ENCODE assay signal across 36 cellular contexts in genomic region chr2:225637199-225637598, GRCh38.
DNase-seq lines count a peak whose midpoint lies in the region; ATAC-seq, FAIRE-seq and TF ChIP-seq lines count a peak whose summit lies in the region.
"Had no signal": no experiment of that assay in that cellular context is flagged by ENCODE, and none has a peak within 500 bp of the region (broad histone marks: within the 10 kb centered on the region; RNA-seq: fewer than 3 reads in every experiment).

No MANE protein-coding gene starts in this region.

- H3K4me1 ChIP-seq in HepG2 (ENCODE audit: insufficient read depth, low read length) = no peaks in the 10 kb centered on the region
- no peaks in the 10 kb centered on the region for H3K4me1 ChIP-seq in right lobe of liver
- H3K4me1 ChIP-seq: adrenal gland, gastrocnemius medialis, prostate gland, sigmoid colon, transverse colon had no signal

- no peak for TF ChIP-seq POLR2A in HepG2 (IDR thresholded peaks at IDR 0.05; ENCODE audit: insufficient read depth in 1 of 2, low read depth in 2 of 2, low read length in 2 of 2)
- TF ChIP-seq POLR2A in right lobe of liver (IDR thresholded peaks at IDR 0.05) = no peak
- TF ChIP-seq POLR2A in NB4 (IDR thresholded peaks at IDR 0.05; ENCODE audit: extremely low read depth, insufficient read length) = no peak

- POLR2A ChIA-PET in HepG2 (lab: Yijun Ruan, JAX) = no interaction called here

- BruUV-seq in HepG2 (replicated peaks; lab: Mats Ljungman, UMichigan) = no TSS peak

- H3K9me3 Mint-ChIP-seq in effector memory CD8-positive, alpha-beta T cell = no peaks in the 10 kb centered on the region
- H3K9me3 Mint-ChIP-seq: activated CD8-positive, alpha-beta T cell treated with anti-CD3 and anti-CD28 coated beads for 36 hours; activated naive CD4-positive, alpha-beta T cell treated with anti-CD3 and anti-CD28 coated beads for 36 hours; central memory CD8-positive, alpha-beta T cell; dendritic cell treated with granulocyte-macrophage colony-stimulating factor and Interleukin-4, amounts not matched to agents 40 ng/mL and 50 ng/mL, for 4 days; endodermal cell; natural killer cell; stimulated activated effector memory CD8-positive, alpha-beta T cell treated with anti-CD3 and anti-CD28 coated beads, Interleukin-12 subunit alpha, Interleukin-12 subunit beta, amount 100 ng/mL, for 72 hours; T-helper 2 cell treated with Interferon-gamma antibody and Interleukin-4, amounts not matched to agents 5 μg/mL and 100 μg/mL, for 36 hours had no signal

- CTCF ChIA-PET in HepG2 (lab: Yijun Ruan, JAX; ENCODE audit: low intra/inter-chr PET ratio, low total read pairs) = no interaction called here

- H3K27me3 Mint-ChIP-seq in effector memory CD8-positive, alpha-beta T cell = peaks cover 9 to 10% of the 10 kb centered on the region in 2 donors
- H3K27me3 Mint-ChIP-seq: dendritic cell treated with granulocyte-macrophage colony-stimulating factor and Interleukin-4, amounts not matched to agents 40 ng/mL and 50 ng/mL, for 4 days had no signal

- no peak for TF ChIP-seq CTCF in HepG2 (CRISPR knock-in tag; IDR thresholded peaks at IDR 0.05)
- no peak for TF ChIP-seq CTCF in right lobe of liver (IDR thresholded peaks at IDR 0.05)
- no peak for TF ChIP-seq CTCF in NB4 (IDR thresholded peaks at IDR 0.05; ENCODE audit: low read depth, low read length)

- H3K9ac ChIP-seq in HepG2 (ENCODE audit: insufficient read depth, low read depth, low read length) = no peak overlapping the region

- H3K4me3 Mint-ChIP-seq in effector memory CD8-positive, alpha-beta T cell = no peak overlapping the region
- H3K4me3 Mint-ChIP-seq: activated CD4-positive, alpha-beta T cell treated with anti-CD3 and anti-CD28 coated beads for 36 hours; activated CD8-positive, alpha-beta T cell treated with anti-CD3 and anti-CD28 coated beads for 36 hours; activated naive CD4-positive, alpha-beta T cell treated with anti-CD3 and anti-CD28 coated beads for 36 hours; central memory CD8-positive, alpha-beta T cell; dendritic cell treated with granulocyte-macrophage colony-stimulating factor and Interleukin-4, amounts not matched to agents 40 ng/mL and 50 ng/mL, for 4 days; endodermal cell; natural killer cell; stimulated activated effector memory CD8-positive, alpha-beta T cell treated with anti-CD3 and anti-CD28 coated beads, Interleukin-12 subunit alpha, Interleukin-12 subunit beta, amount 100 ng/mL, for 72 hours; T-helper 2 cell treated with Interferon-gamma antibody and Interleukin-4, amounts not matched to agents 5 μg/mL and 100 μg/mL, for 36 hours had no signal

- H3K36me3 Mint-ChIP-seq in effector memory CD8-positive, alpha-beta T cell (ENCODE audit: insufficient read depth) = no peaks in the 10 kb centered on the region
- H3K36me3 Mint-ChIP-seq: natural killer cell; stimulated activated effector memory CD8-positive, alpha-beta T cell treated with anti-CD3 and anti-CD28 coated beads, Interleukin-12 subunit alpha, Interleukin-12 subunit beta, amount 100 ng/mL, for 72 hours had no signal

- no peaks in the 10 kb centered on the region for H4K20me1 ChIP-seq in HepG2 (ENCODE audit: insufficient read depth, low read length)

- intact Hi-C loops in HepG2 (cut with micrococcal nuclease; ENCODE audit: unreplicated experiment) (no loop called here), right lobe of liver (cut with DNase I) (no loop called here)

- TF ChIP-seq RAD21 in HepG2 (CRISPR knock-in tag; IDR thresholded peaks at IDR 0.05) = no peak

- no peaks in the 10 kb centered on the region for H3K27me3 ChIP-seq in HepG2 (ENCODE audit: control insufficient read depth in 1 of 2, insufficient read depth in 2 of 2, low read length in 2 of 2)
- no peaks in the 10 kb centered on the region for H3K27me3 ChIP-seq in right lobe of liver
- H3K27me3 ChIP-seq: adrenal gland, gastrocnemius medialis, sigmoid colon, transverse colon had no signal

- no peak overlapping the region for H3K4me2 ChIP-seq in HepG2 (ENCODE audit: low read depth, low read length)

- no peak overlapping the region for H2AFZ ChIP-seq in HepG2 (ENCODE audit: low read length)

- H3K4me1 Mint-ChIP-seq in effector memory CD8-positive, alpha-beta T cell (ENCODE audit: low read depth in 2 of 2) = no peaks in the 10 kb centered on the region
- H3K4me1 Mint-ChIP-seq: activated CD4-positive, alpha-beta T cell treated with anti-CD3 and anti-CD28 coated beads for 36 hours; central memory CD8-positive, alpha-beta T cell; endodermal cell had no signal

- no peak overlapping the region for H3K27ac ChIP-seq in HepG2 (ENCODE audit: extremely low read length, insufficient read depth, low read length)
- no peak overlapping the region for H3K27ac ChIP-seq in right lobe of liver
- H3K27ac ChIP-seq: adrenal gland, gastrocnemius medialis, prostate gland, sigmoid colon, transverse colon, VCaP had no signal

- no peak overlapping the region for H3K27ac Mint-ChIP-seq in effector memory CD8-positive, alpha-beta T cell
- H3K27ac Mint-ChIP-seq: activated CD4-positive, alpha-beta T cell treated with anti-CD3 and anti-CD28 coated beads for 36 hours; activated CD8-positive, alpha-beta T cell treated with anti-CD3 and anti-CD28 coated beads for 36 hours; activated naive CD4-positive, alpha-beta T cell treated with anti-CD3 and anti-CD28 coated beads for 36 hours; dendritic cell treated with granulocyte-macrophage colony-stimulating factor and Interleukin-4, amounts not matched to agents 40 ng/mL and 50 ng/mL, for 4 days; endodermal cell; natural killer cell; stimulated activated effector memory CD8-positive, alpha-beta T cell treated with anti-CD3 and anti-CD28 coated beads, Interleukin-12 subunit alpha, Interleukin-12 subunit beta, amount 100 ng/mL, for 72 hours; T-helper 2 cell treated with Interferon-gamma antibody and Interleukin-4, amounts not matched to agents 5 μg/mL and 100 μg/mL, for 36 hours had no signal

- H3K36me3 ChIP-seq in HepG2 (replicated peaks in 1 of 2; ENCODE audit: control insufficient read depth in 1 of 2, insufficient read depth in 2 of 2, low read length in 2 of 2) (no peaks in the 10 kb centered on the region), right lobe of liver (no peaks in the 10 kb centered on the region)
- H3K36me3 ChIP-seq: adrenal gland, gastrocnemius medialis, prostate gland, sigmoid colon, transverse colon had no signal

- 11% methylated on average over 7 of the region's 7 CpGs for WGBS in HepG2 (ENCODE audit: low lambda C conversion rate)
- WGBS in right lobe of liver (ENCODE audit: insufficient coverage, low coverage, low lambda C conversion rate, missing lambda C conversion rate) = 48% methylated on average over 7 of the region's 7 CpGs

- TF ChIP-seq EP300 in HepG2 (IDR thresholded peaks at IDR 0.05; ENCODE audit: low read depth in 2 of 2, low read length in 2 of 2) (no peak), HepG2 (CRISPR knock-in tag; IDR thresholded peaks at IDR 0.05; ENCODE audit: borderline replicate concordance) (no peak)

- H3K79me2 ChIP-seq in HepG2 (ENCODE audit: insufficient read depth, low read length) = no peaks in the 10 kb centered on the region

- FAIRE-seq in HepG2 (lab: Jason Lieb, UNC) = no peak
- FAIRE-seq: H1 had no signal

- ATAC-seq in HepG2 (no peak), right lobe of liver (no peak), HG03135 (IDR thresholded peaks at IDR 0.05; ENCODE audit: unreplicated experiment) (no peak), GM19455 (IDR thresholded peaks at IDR 0.05; ENCODE audit: unreplicated experiment) (no peak)
- ATAC-seq in effector memory CD8-positive, alpha-beta T cell (replicated peaks) = no peak
- ATAC-seq: activated CD4-positive, alpha-beta T cell treated with anti-CD3 and anti-CD28 coated beads for 36 hours; activated CD8-positive, alpha-beta T cell treated with anti-CD3 and anti-CD28 coated beads for 36 hours; esophagus mucosa; gastrocnemius medialis; left cardiac atrium; natural killer cell; stimulated activated effector memory CD8-positive, alpha-beta T cell treated with anti-CD3 and anti-CD28 coated beads, Interleukin-12 subunit alpha, Interleukin-12 subunit beta, amount 100 ng/mL, for 72 hours had no signal

- in situ Hi-C loops in HepG2 (cut with HindIII; ENCODE audit: extremely low pct_ligation_motif_present, low pct_unique_long_range_greater_than_20kb) = no loop called here

- H3K9me3 ChIP-seq in HepG2 (ENCODE audit: low read length) (no peaks in the 10 kb centered on the region), right lobe of liver (no peaks in the 10 kb centered on the region)
- H3K9me3 ChIP-seq: adrenal gland, gastrocnemius medialis, prostate gland, sigmoid colon, transverse colon had no signal

- H3K4me3 ChIP-seq in HepG2 (replicated peaks in 1 of 3; ENCODE audit: insufficient read depth in 1 of 3, low read depth in 2 of 3, low read length in 3 of 3) (no peak overlapping the region), right lobe of liver (no peak overlapping the region), NB4 (ENCODE audit: low read depth, low read length) (no peak overlapping the region)
- H3K4me3 ChIP-seq: adrenal gland, gastrocnemius medialis, lung, prostate gland, sigmoid colon, transverse colon had no signal

- DNase-seq in HepG2 (ENCODE audit: low spot score) = no peak
- no peak for DNase-seq in right lobe of liver
- peak; percentile 5 for DNase-seq in NB4 (ENCODE audit: low read depth)
- peak; percentile 12 for DNase-seq in fibroblast of peridontal ligament (ENCODE audit: extremely low read depth)
- no peak for DNase-seq in effector memory CD8-positive, alpha-beta T cell
- DNase-seq in H4 (ENCODE audit: low spot score) = no peak
- DNase-seq: activated CD4-positive, alpha-beta T cell treated with anti-CD3 and anti-CD28 coated beads for 36 hours; activated CD8-positive, alpha-beta memory T cell treated with anti-CD3 and anti-CD28 coated beads, Interleukin-2, amount 50 U/mL, for 48 hours; activated CD8-positive, alpha-beta T cell treated with anti-CD3 and anti-CD28 coated beads for 36 hours; activated naive CD4-positive, alpha-beta T cell treated with anti-CD3 and anti-CD28 coated beads for 36 hours; adrenal gland; C1 segment of cervical spinal cord; DMS79; endodermal cell; gastrocnemius medialis; KG1; left cardiac atrium; natural killer cell; NCI-H1417 treated with DMSO at 0.1 percent for 48 hours; NCI-H524; nucleus accumbens; SHP77; sigmoid colon; stimulated activated CD4-positive, alpha-beta T cell treated with anti-CD3 and anti-CD28 coated beads, Interleukin-15, amount 100 ng/mL, for 24 hours; transverse colon had no signal

TF ChIP-seq in HepG2, 621 proteins besides CTCF, POLR2A, EP300 and RAD21 (continues in another document):
- no peak for TF ChIP-seq ZNF207 (IDR thresholded peaks at IDR 0.05; ENCODE audit: borderline replicate concordance)

Comparison
In these comparisons a context has a peak if more than half of its experiments do, and no peak if none do; other contexts are left out.
1. DNase-seq: peak in NB4 (single experiment) and fibroblast of peridontal ligament (single experiment); none in HepG2 (single experiment), right lobe of liver (0 of 3), effector memory CD8-positive, alpha-beta T cell (0 of 3) and H4 (single experiment).